In the genomic region with DNA sequence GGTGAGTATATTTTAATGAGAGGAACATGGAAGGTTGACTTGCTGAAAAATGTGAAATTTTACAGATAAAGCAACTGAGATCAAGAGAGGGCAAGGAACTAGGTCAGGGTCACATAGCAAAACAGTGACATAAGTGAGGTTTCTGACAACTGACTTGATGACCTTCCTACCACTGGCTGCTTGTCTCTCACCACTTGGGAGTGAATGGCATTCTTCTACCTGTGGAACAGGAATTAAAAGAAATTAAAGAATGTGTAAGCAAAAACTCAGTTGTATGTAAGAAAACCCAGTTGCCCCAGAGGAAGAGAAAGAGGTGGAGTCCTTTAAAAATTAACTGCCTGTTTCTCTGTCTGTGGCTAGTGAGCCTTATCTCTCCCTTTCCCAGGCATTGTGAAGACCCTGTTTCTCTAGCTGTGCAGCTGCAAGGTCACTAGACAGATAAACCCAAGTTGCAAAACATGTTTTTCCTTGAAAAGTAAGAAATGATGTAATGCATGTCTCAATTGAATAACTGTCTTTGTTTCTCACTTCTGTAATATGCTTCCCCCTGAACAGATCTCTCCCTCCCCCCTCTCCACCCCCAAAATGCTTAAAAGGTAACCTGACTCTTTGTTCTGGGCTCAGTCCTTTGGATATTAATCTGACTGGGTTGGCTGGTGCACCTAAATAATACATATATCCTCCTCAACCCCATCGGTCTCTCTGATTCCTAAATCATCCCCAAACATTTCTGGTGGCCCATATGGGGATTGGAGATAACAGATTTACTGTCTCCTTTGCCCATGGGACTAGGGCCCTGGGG, we compare ENCODE assay signal across 1 cellular context.
TF ChIP-seq lines count a peak whose summit lies in the region.

No MANE protein-coding gene starts in this region.

TF ChIP-seq in K562, 482 proteins besides CTCF, POLR2A, EP300 and RAD21 (continued from another document and continues in another):
- TF ChIP-seq PCBP2 (IDR thresholded peaks at IDR 0.05; ENCODE audit: low read depth, low read length, poor library complexity, severe bottlenecking) (no peak), ZNF263 (CRISPR knock-in tag; IDR thresholded peaks at IDR 0.05; ENCODE audit: borderline replicate concordance) (no peak), SMARCB1 (IDR thresholded peaks at IDR 0.05; ENCODE audit: insufficient read length, low read depth) (no peak), CTBP1 (IDR thresholded peaks at IDR 0.05; ENCODE audit: borderline replicate concordance) (0 out of 2 replicates have a peak, but pooled peaks have one; percentile 38), SAP30 (IDR thresholded peaks at IDR 0.05; ENCODE audit: borderline replicate concordance, insufficient read depth, low read depth, low read length, poor library complexity, severe bottlenecking) (no peak), ZNF184 (CRISPR knock-in tag; IDR thresholded peaks at IDR 0.05) (no peak), XRCC4 (IDR thresholded peaks at IDR 0.05; ENCODE audit: extremely low read depth, insufficient read depth, insufficient read length) (no peak), ZFPM2 (CRISPR knock-in tag; IDR thresholded peaks at IDR 0.05) (no peak), HDAC1 (IDR thresholded peaks at IDR 0.05) (peak in 1 of 2 experiments; percentile 66; a peak in 2 of 4 replicates), CBFB (CRISPR knock-in tag; IDR thresholded peaks at IDR 0.05) (no peak), ETV5 (CRISPR knock-in tag; IDR thresholded peaks at IDR 0.05; ENCODE audit: low read depth) (no peak), NR2C2 (CRISPR knock-in tag; IDR thresholded peaks at IDR 0.05) (no peak), NR2C2 (tag; IDR thresholded peaks at IDR 0.05) (peak; percentile 71), ZC3H11A (IDR thresholded peaks at IDR 0.05; ENCODE audit: low read depth, low read length) (no peak), FOXJ3 (CRISPR knock-in tag; IDR thresholded peaks at IDR 0.05) (no peak), SOX6 (IDR thresholded peaks at IDR 0.05) (peak; percentile 98), TOE1 (IDR thresholded peaks at IDR 0.05; ENCODE audit: borderline replicate concordance) (peak; percentile 40; the same call in 1 of the 2 replicates), TOE1 (CRISPR knock-in tag; IDR thresholded peaks at IDR 0.05; ENCODE audit: borderline replicate concordance, low read depth) (no peak), ZNF347 (CRISPR knock-in tag; IDR thresholded peaks at IDR 0.05; ENCODE audit: low read depth) (no peak), ETS2 (tag; IDR thresholded peaks at IDR 0.05; ENCODE audit: borderline replicate concordance, poor library complexity, severe bottlenecking) (no peak), DDX20 (tag; IDR thresholded peaks at IDR 0.05; ENCODE audit: low read depth) (no peak), ZNF197 (CRISPR knock-in tag; IDR thresholded peaks at IDR 0.05; ENCODE audit: low read depth) (peak; percentile 77; the same call in 1 of the 2 replicates), PHF20 (IDR thresholded peaks at IDR 0.05; ENCODE audit: partially characterized antibody) (no peak), SRSF1 (IDR thresholded peaks at IDR 0.05; ENCODE audit: low read depth, low read length) (no peak), SIN3B (IDR thresholded peaks at IDR 0.05; ENCODE audit: low read depth) (no peak), HDAC6 (IDR thresholded peaks at IDR 0.05; ENCODE audit: low read depth, low read length) (no peak), ESRRA (IDR thresholded peaks at IDR 0.05; ENCODE audit: borderline replicate concordance, low read depth) (peak; percentile 93), KLF16 (IDR thresholded peaks at IDR 0.05) (peak; percentile 89), NFE2L1 (tag; IDR thresholded peaks at IDR 0.05; ENCODE audit: borderline replicate concordance, low read depth) (no peak), RAD51 (IDR thresholded peaks at IDR 0.05; ENCODE audit: borderline replicate concordance, low read depth) (0 out of 2 replicates have a peak, but pooled peaks have one; percentile 13), FUS (optimal IDR thresholded peaks at IDR 0.05; ENCODE audit: low read depth, low read length) (no peak), ZNF699 (CRISPR knock-in tag; IDR thresholded peaks at IDR 0.05; ENCODE audit: insufficient replicate concordance) (no peak), ZNF146 (CRISPR knock-in tag; IDR thresholded peaks at IDR 0.05; ENCODE audit: unreplicated experiment) (no peak), EGR1 (conservative IDR thresholded peaks at IDR 0.05) (no peak), NR1H2 (CRISPR knock-in tag; IDR thresholded peaks at IDR 0.05) (no peak), KAT2B (IDR thresholded peaks at IDR 0.05; ENCODE audit: low read depth, low read length) (no peak), ZNF830 (CRISPR knock-in tag; IDR thresholded peaks at IDR 0.05) (no peak), ZNF584 (CRISPR knock-in tag; IDR thresholded peaks at IDR 0.05; ENCODE audit: low read depth) (no peak), RUNX1 (IDR thresholded peaks at IDR 0.05; ENCODE audit: low read depth) (no peak), ZNF41 (CRISPR knock-in tag; conservative IDR thresholded peaks at IDR 0.05) (no peak), SAFB (IDR thresholded peaks at IDR 0.05; ENCODE audit: borderline replicate concordance, low read depth, low read length) (no peak), ZNF124 (CRISPR knock-in tag; IDR thresholded peaks at IDR 0.05) (no peak), FOXK1 (CRISPR knock-in tag; IDR thresholded peaks at IDR 0.05; ENCODE audit: borderline replicate concordance) (no peak), ZNF79 (CRISPR knock-in tag; IDR thresholded peaks at IDR 0.05; ENCODE audit: low read depth) (no peak), ZNF644 (tag; IDR thresholded peaks at IDR 0.05; ENCODE audit: low read depth) (peak; percentile 73), U2AF2 (optimal IDR thresholded peaks at IDR 0.05; ENCODE audit: low read depth, low read length) (no peak), ZNF707 (CRISPR knock-in tag; conservative IDR thresholded peaks at IDR 0.05) (no peak), MCM3 (IDR thresholded peaks at IDR 0.05) (no peak), TCFL5 (CRISPR knock-in tag; conservative IDR thresholded peaks at IDR 0.05) (no peak), POLR3G (IDR thresholded peaks at IDR 0.05; ENCODE audit: extremely low read depth, insufficient read length, insufficient replicate concordance) (no peak), KDM1A (IDR thresholded peaks at IDR 0.05) (peak; percentile 88 to 89), BHLHE40 (IDR thresholded peaks at IDR 0.05; ENCODE audit: low read length) (no peak), MED1 (CRISPR knock-in tag; IDR thresholded peaks at IDR 0.05; ENCODE audit: borderline replicate concordance) (no peak), PHB (CRISPR knock-in tag; IDR thresholded peaks at IDR 0.05) (no peak), SMC3 (conservative IDR thresholded peaks at IDR 0.05; ENCODE audit: insufficient read depth, low read depth, low read length) (no peak), FOXP1 (CRISPR knock-in tag; IDR thresholded peaks at IDR 0.05) (no peak)
- TF ChIP-seq, protein P1, sequence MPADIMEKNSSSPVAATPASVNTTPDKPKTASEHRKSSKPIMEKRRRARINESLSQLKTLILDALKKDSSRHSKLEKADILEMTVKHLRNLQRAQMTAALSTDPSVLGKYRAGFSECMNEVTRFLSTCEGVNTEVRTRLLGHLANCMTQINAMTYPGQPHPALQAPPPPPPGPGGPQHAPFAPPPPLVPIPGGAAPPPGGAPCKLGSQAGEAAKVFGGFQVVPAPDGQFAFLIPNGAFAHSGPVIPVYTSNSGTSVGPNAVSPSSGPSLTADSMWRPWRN (IDR thresholded peaks at IDR 0.05; ENCODE audit: low read depth), result 0 out of 2 replicates have a peak, but pooled peaks have one; percentile 44
- TF ChIP-seq, protein P2, sequence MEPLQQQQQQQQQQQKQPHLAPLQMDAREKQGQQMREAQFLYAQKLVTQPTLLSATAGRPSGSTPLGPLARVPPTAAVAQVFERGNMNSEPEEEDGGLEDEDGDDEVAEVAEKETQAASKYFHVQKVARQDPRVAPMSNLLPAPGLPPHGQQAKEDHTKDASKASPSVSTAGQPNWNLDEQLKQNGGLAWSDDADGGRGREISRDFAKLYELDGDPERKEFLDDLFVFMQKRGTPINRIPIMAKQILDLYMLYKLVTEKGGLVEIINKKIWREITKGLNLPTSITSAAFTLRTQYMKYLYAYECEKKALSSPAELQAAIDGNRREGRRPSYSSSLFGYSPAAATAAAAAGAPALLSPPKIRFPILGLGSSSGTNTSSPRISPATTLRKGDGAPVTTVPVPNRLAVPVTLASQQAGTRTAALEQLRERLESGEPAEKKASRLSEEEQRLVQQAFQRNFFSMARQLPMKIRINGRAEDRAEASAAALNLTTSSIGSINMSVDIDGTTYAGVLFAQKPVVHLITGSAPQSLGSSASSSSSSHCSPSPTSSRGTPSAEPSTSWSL (CRISPR knock-in tag; IDR thresholded peaks at IDR 0.05; ENCODE audit: borderline replicate concordance), result no peak
- TF ChIP-seq, protein P3, sequence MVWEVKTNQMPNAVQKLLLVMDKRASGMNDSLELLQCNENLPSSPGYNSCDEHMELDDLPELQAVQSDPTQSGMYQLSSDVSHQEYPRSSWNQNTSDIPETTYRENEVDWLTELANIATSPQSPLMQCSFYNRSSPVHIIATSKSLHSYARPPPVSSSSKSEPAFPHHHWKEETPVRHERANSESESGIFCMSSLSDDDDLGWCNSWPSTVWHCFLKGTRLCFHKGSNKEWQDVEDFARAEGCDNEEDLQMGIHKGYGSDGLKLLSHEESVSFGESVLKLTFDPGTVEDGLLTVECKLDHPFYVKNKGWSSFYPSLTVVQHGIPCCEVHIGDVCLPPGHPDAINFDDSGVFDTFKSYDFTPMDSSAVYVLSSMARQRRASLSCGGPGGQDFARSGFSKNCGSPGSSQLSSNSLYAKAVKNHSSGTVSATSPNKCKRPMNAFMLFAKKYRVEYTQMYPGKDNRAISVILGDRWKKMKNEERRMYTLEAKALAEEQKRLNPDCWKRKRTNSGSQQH (CRISPR knock-in tag; IDR thresholded peaks at IDR 0.05), result no peak
- TF ChIP-seq, protein P4, sequence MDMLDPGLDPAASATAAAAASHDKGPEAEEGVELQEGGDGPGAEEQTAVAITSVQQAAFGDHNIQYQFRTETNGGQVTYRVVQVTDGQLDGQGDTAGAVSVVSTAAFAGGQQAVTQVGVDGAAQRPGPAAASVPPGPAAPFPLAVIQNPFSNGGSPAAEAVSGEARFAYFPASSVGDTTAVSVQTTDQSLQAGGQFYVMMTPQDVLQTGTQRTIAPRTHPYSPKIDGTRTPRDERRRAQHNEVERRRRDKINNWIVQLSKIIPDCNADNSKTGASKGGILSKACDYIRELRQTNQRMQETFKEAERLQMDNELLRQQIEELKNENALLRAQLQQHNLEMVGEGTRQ (CRISPR knock-in tag; IDR thresholded peaks at IDR 0.05), result no peak
- TF ChIP-seq, protein P5, sequence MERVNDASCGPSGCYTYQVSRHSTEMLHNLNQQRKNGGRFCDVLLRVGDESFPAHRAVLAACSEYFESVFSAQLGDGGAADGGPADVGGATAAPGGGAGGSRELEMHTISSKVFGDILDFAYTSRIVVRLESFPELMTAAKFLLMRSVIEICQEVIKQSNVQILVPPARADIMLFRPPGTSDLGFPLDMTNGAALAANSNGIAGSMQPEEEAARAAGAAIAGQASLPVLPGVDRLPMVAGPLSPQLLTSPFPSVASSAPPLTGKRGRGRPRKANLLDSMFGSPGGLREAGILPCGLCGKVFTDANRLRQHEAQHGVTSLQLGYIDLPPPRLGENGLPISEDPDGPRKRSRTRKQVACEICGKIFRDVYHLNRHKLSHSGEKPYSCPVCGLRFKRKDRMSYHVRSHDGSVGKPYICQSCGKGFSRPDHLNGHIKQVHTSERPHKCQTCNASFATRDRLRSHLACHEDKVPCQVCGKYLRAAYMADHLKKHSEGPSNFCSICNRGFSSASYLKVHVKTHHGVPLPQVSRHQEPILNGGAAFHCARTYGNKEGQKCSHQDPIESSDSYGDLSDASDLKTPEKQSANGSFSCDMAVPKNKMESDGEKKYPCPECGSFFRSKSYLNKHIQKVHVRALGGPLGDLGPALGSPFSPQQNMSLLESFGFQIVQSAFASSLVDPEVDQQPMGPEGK (CRISPR knock-in tag; IDR thresholded peaks at IDR 0.05; ENCODE audit: borderline replicate concordance), result no peak
- TF ChIP-seq, protein P6, sequence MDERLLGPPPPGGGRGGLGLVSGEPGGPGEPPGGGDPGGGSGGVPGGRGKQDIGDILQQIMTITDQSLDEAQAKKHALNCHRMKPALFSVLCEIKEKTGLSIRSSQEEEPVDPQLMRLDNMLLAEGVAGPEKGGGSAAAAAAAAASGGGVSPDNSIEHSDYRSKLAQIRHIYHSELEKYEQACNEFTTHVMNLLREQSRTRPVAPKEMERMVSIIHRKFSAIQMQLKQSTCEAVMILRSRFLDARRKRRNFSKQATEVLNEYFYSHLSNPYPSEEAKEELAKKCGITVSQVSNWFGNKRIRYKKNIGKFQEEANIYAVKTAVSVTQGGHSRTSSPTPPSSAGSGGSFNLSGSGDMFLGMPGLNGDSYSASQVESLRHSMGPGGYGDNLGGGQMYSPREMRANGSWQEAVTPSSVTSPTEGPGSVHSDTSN (CRISPR knock-in tag; IDR thresholded peaks at IDR 0.05; ENCODE audit: low read depth), result no peak
- TF ChIP-seq, protein P6 (tag; conservative IDR thresholded peaks at IDR 0.05; ENCODE audit: low read depth), result peak; percentile 77; the same call in 1 of the 2 replicates
- TF ChIP-seq, protein P7, sequence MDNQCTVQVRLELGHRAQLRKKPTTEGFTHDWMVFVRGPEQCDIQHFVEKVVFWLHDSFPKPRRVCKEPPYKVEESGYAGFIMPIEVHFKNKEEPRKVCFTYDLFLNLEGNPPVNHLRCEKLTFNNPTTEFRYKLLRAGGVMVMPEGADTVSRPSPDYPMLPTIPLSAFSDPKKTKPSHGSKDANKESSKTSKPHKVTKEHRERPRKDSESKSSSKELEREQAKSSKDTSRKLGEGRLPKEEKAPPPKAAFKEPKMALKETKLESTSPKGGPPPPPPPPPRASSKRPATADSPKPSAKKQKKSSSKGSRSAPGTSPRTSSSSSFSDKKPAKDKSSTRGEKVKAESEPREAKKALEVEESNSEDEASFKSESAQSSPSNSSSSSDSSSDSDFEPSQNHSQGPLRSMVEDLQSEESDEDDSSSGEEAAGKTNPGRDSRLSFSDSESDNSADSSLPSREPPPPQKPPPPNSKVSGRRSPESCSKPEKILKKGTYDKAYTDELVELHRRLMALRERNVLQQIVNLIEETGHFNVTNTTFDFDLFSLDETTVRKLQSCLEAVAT (IDR thresholded peaks at IDR 0.05), result no peak
